ENCODE assay signal across 9 cellular contexts in genomic region chr16:50274771-50275415, GRCh38. TPM values are rescaled to one million over a fixed set of nuclear protein-coding genes. Genes with fewer than 3 reads are reported as not detected.
A peak's percentile ranks its signal among the peaks of the same experiment; 100 is the strongest.
DNase-seq lines count a peak whose midpoint lies in the region; TF ChIP-seq lines count a peak whose summit lies in the region.
"Had no signal": no experiment of that assay in that cellular context is flagged by ENCODE, and none has a peak within 500 bp of the region (broad histone marks: within the 10 kb centered on the region; RNA-seq: fewer than 3 reads in every experiment).

No MANE protein-coding gene starts in this region.

- TF ChIP-seq CTCF in OCI-LY3 (IDR thresholded peaks at IDR 0.05; ENCODE audit: low read depth, low read length) (no peak), esophagus squamous epithelium (IDR thresholded peaks at IDR 0.05) (no peak), stomach (IDR thresholded peaks at IDR 0.05) (no peak)

- peak overlapping the region; percentile 93 for H3K4me2 ChIP-seq in OCI-LY3 (ENCODE audit: low read length)

- peaks cover 60% of the 10 kb centered on the region for H3K36me3 Mint-ChIP-seq in T-helper 2 cell treated with Interferon-gamma antibody and Interleukin-4, amounts not matched to agents 5 μg/mL and 100 μg/mL, for 36 hours (ENCODE audit: low read depth)

- TF ChIP-seq POLR2A in esophagus squamous epithelium (IDR thresholded peaks at IDR 0.05): no peak
- TF ChIP-seq POLR2A in stomach (IDR thresholded peaks at IDR 0.05): no peak

- intact Hi-C loops in esophagus squamous epithelium (cut with DNase I) (no loop called here), stomach (cut with DNase I; ENCODE audit: low total_unique reads) (no loop called here)

- H3K9me3 Mint-ChIP-seq in T-helper 2 cell treated with Interferon-gamma antibody and Interleukin-4, amounts not matched to agents 5 μg/mL and 100 μg/mL, for 36 hours: no peaks in the 10 kb centered on the region

- H3K9ac ChIP-seq in OCI-LY3 (ENCODE audit: low read length): peak overlapping the region; percentile 99

- no peak for DNase-seq in T-helper 2 cell treated with Interferon-gamma antibody and Interleukin-4, amounts not matched to agents 5 μg/mL and 100 μg/mL, for 36 hours (ENCODE audit: low spot score)
- DNase-seq in T-helper 2 cell: no peak
- DNase-seq in esophagus squamous epithelium (lab: John Stamatoyannopoulos, UW): no peak
- DNase-seq in stomach: no peak
- no peak for DNase-seq in NOMO-1 treated with DMSO at 0.1 percent for 48 hours (lab: John Stamatoyannopoulos, UW; ENCODE audit: unreplicated experiment)
- DNase-seq in occipital lobe (lab: John Stamatoyannopoulos, UW): no peak
- DNase-seq in kidney glomerular epithelial cell (lab: John Stamatoyannopoulos, UW): no peak
- DNase-seq: NCI-H82 had no signal

- peak overlapping the region; percentile 99 for H3K4me3 Mint-ChIP-seq in T-helper 2 cell treated with Interferon-gamma antibody and Interleukin-4, amounts not matched to agents 5 μg/mL and 100 μg/mL, for 36 hours

- H3K27me3 Mint-ChIP-seq in T-helper 2 cell treated with Interferon-gamma antibody and Interleukin-4, amounts not matched to agents 5 μg/mL and 100 μg/mL, for 36 hours (ENCODE audit: low read depth): no peaks in the 10 kb centered on the region

- WGBS in esophagus squamous epithelium, 2 donors: 83 to 100% methylated on average over 1 of the region's 6 CpGs
- WGBS in stomach, 5 donors: 79 to 84% (median 81%) methylated on average over 3 to 6 of the region's 6 CpGs

- peaks cover 54% of the 10 kb centered on the region for H3K79me2 ChIP-seq in OCI-LY3 (ENCODE audit: low read length)

- H3K27ac ChIP-seq in OCI-LY3 (ENCODE audit: low read length) (peak overlapping the region; percentile 84), esophagus squamous epithelium (peak overlapping the region; percentile 63 to 88 (median 72)), stomach (peak overlapping the region; percentile 43 to 84 (median 74))

- no peak for TF ChIP-seq EP300 in stomach (IDR thresholded peaks at IDR 0.05)

- H3K4me3 ChIP-seq in OCI-LY3 (ENCODE audit: low read length) (peak overlapping the region; percentile 98), esophagus squamous epithelium (peak overlapping the region; percentile 7 to 57 (median 32)), stomach (peak overlapping the region; percentile 18 to 35 (median 34))

- 0 out of 2 replicates have a peak, but pooled peaks cover 4% of the 10 kb centered on the region for H3K9me3 ChIP-seq in OCI-LY3 (ENCODE audit: insufficient read depth, low read length)
- no peaks in the 10 kb centered on the region for H3K9me3 ChIP-seq in esophagus squamous epithelium
- no peaks in the 10 kb centered on the region for H3K9me3 ChIP-seq in stomach

- peaks cover 15% of the 10 kb centered on the region for H3K36me3 ChIP-seq in OCI-LY3 (replicated peaks; ENCODE audit: low read depth, low read length)
- peaks cover 0 to 25% (median 0%) of the 10 kb centered on the region in 3 donors for H3K36me3 ChIP-seq in esophagus squamous epithelium
- H3K36me3 ChIP-seq in stomach: no peaks in the 10 kb centered on the region

- no peak overlapping the region for H2AFZ ChIP-seq in OCI-LY3 (ENCODE audit: low read depth, low read length)

- H3K4me1 Mint-ChIP-seq in T-helper 2 cell treated with Interferon-gamma antibody and Interleukin-4, amounts not matched to agents 5 μg/mL and 100 μg/mL, for 36 hours (ENCODE audit: low read depth): peaks cover 75% of the 10 kb centered on the region

- no peaks in the 10 kb centered on the region for H3K27me3 ChIP-seq in OCI-LY3 (ENCODE audit: low read depth, low read length)
- no peaks in the 10 kb centered on the region for H3K27me3 ChIP-seq in esophagus squamous epithelium
- H3K27me3 ChIP-seq in stomach: no peaks in the 10 kb centered on the region

- peak overlapping the region; percentile 99 for H3K27ac Mint-ChIP-seq in T-helper 2 cell treated with Interferon-gamma antibody and Interleukin-4, amounts not matched to agents 5 μg/mL and 100 μg/mL, for 36 hours

- peaks cover 46% of the 10 kb centered on the region for H3K4me1 ChIP-seq in OCI-LY3 (ENCODE audit: low read length)
- H3K4me1 ChIP-seq in esophagus squamous epithelium: peaks cover 0 to 55% (median 2%) of the 10 kb centered on the region in 3 donors
- H3K4me1 ChIP-seq in stomach: peaks cover 0 to 68% (median 5%) of the 10 kb centered on the region in 4 donors

- H4K20me1 ChIP-seq in OCI-LY3 (ENCODE audit: insufficient read depth, low read length): peaks cover 47% of the 10 kb centered on the region

RNA-seq across cellular contexts. Expression of gene ADCY7, which starts 8.5 kb away (rescaled TPM):
- total RNA-seq in esophagus squamous epithelium (10 to 100 TPM; 21.2 to 23.9 (median 23.3) TPM), stomach (100 to 1,000 TPM in 1 of 5 donors, 10 to 100 TPM in 4; 15.1 to 216 (median 33.3) TPM), occipital lobe (8.7 TPM)
- polyA plus RNA-seq in stomach: 1 to 10 TPM in 2 of 3 donors, under 1 TPM in 1; 0.76 to 4.4 (median 3.7) TPM

Comparison
In these comparisons a context has a peak if more than half of its experiments do, and no peak if none do; other contexts are left out.
1. H3K4me3 ChIP-seq: peak in every context shown above with its lines; median percentile 98 in OCI-LY3; 34 in stomach; 32 in esophagus squamous epithelium.